Comparison of ENCODE assay signal across 18 cellular contexts in the genomic region with DNA sequence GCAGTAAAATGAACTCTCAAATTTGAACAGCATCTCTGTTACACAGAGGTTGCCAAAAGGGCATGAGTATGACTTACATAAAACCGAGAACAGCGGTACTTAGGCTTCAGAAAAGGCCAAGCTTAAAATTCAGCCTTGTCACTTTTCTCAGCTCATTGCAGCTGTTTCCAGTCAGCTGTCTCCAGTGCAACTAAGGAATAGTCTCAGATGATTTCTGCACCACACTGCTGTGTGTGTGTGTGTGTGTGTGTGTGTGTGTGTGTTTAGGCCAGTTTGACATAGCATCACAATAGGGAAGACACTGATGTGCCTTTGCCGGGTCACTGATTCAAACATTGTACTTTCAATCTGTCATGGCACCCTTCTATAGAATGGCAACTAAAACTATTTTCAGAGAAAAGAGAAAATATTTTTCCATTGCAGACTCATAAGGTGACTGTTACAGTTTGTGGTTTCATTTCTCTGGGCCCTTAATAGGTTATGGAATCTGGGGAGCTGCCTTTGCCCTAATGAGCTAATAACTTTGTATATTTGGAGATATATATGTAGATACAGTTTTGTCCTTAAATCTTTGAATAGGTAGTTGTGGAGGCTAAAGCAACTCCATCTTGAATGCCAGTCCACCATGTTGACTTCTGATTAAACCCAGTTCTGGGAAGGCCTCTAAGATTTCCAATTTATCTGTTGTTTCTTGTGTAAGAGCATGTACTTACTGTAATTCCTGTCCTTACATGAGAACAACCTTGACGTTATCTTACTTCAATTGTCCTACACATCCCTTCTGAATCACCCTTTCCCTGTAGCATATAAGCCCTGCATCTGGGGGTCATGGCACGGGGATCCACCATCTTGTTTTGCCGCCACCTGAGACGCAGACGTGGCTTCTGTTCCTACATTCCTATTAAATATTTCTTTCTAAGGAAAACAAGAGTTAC. TPM values are rescaled to one million over a fixed set of nuclear protein-coding genes. Genes with fewer than 3 reads are reported as not detected.
DNase-seq lines count a peak whose midpoint lies in the region; ATAC-seq and TF ChIP-seq lines count a peak whose summit lies in the region.
"Had no signal": no experiment of that assay in that cellular context is flagged by ENCODE, and none has a peak within 500 bp of the region (broad histone marks: within the 10 kb centered on the region; RNA-seq: fewer than 3 reads in every experiment).

No MANE protein-coding gene starts in this region.

- peak; percentile 54 for ATAC-seq in stimulated activated memory B cell treated with anti-CD40 and anti-IgM and Interleukin-4, amounts not matched to agents 10 μg/mL and 1 μg/mL and 100 μg/mL, for 72 hours
- ATAC-seq in HG03565 (IDR thresholded peaks at IDR 0.05; ENCODE audit: unreplicated experiment) (no peak), HG03097 (IDR thresholded peaks at IDR 0.05; ENCODE audit: low FRiP score, unreplicated experiment) (no peak)
- no peak for ATAC-seq in CD8-positive, alpha-beta T cell
- ATAC-seq: body of pancreas, heart right ventricle, sciatic nerve had no signal

- H2AFZ ChIP-seq in SK-N-SH (ENCODE audit: low read depth) = peak overlapping the region; percentile 15; the same call in 1 of the 2 replicates

- no peaks in the 10 kb centered on the region for H3K9me2 ChIP-seq in SK-N-SH

- TF ChIP-seq CTCF in SK-N-SH (IDR thresholded peaks at IDR 0.05) = no peak
- no peak for TF ChIP-seq CTCF in CD8-positive, alpha-beta T cell (IDR thresholded peaks at IDR 0.05)

- H3K36me3 Mint-ChIP-seq in activated T-cell treated with anti-CD3 and anti-CD28 coated beads, Interleukin-2, amount 50 U/mL, for 24 hours (ENCODE audit: low read depth) = peaks cover 38% of the 10 kb centered on the region
- peaks cover 8% of the 10 kb centered on the region for H3K36me3 Mint-ChIP-seq in stimulated activated memory B cell treated with anti-CD40 and anti-IgM and Interleukin-4, amounts not matched to agents 10 μg/mL and 1 μg/mL and 100 μg/mL, for 72 hours
- H3K36me3 Mint-ChIP-seq in CD8-positive, alpha-beta T cell = peaks cover 20% of the 10 kb centered on the region

- peak overlapping the region in 1 of 2 experiments; percentile 81; a peak in 2 of 4 replicates for H3K27ac ChIP-seq in SK-N-SH (ENCODE audit: low read depth in 2 of 2, low read length in 1 of 2)
- H3K27ac ChIP-seq in CD8-positive, alpha-beta T cell (ENCODE audit: low read depth, low read length) = no peak overlapping the region
- H3K27ac ChIP-seq: body of pancreas, heart right ventricle had no signal

- intact Hi-C loops in CD8-positive, alpha-beta T cell (cut with DNase I, micrococcal nuclease) = loop anchor here (10.0 kb wide), 2 partner anchors 833 to 1357 kb away; no protein-coding TSS in a partner anchor

- no peaks in the 10 kb centered on the region for H3K9me3 Mint-ChIP-seq in activated T-cell treated with anti-CD3 and anti-CD28 coated beads, Interleukin-2, amount 50 U/mL, for 24 hours
- no peaks in the 10 kb centered on the region for H3K9me3 Mint-ChIP-seq in stimulated activated memory B cell treated with anti-CD40 and anti-IgM and Interleukin-4, amounts not matched to agents 10 μg/mL and 1 μg/mL and 100 μg/mL, for 72 hours
- H3K9me3 Mint-ChIP-seq in CD8-positive, alpha-beta T cell = no peaks in the 10 kb centered on the region
- H3K9me3 Mint-ChIP-seq: H9; mesothelial cell of epicardium; T-helper 1 cell treated with Interleukin-12 subunit alpha and Interleukin-12 subunit beta and Interleukin-4 antibody, amounts not matched to agents 30 μg/mL and 1 μg/mL, for 36 hours had no signal

- H3K9me3 ChIP-seq in SK-N-SH = no peaks in the 10 kb centered on the region
- H3K9me3 ChIP-seq in CD8-positive, alpha-beta T cell (ENCODE audit: low read length) = no peaks in the 10 kb centered on the region
- H3K9me3 ChIP-seq: body of pancreas, heart right ventricle had no signal

- peaks cover 18% of the 10 kb centered on the region for H3F3A ChIP-seq in SK-N-SH (replicated peaks; ENCODE audit: insufficient read depth)

- no peak overlapping the region for H3K4me3 Mint-ChIP-seq in activated T-cell treated with anti-CD3 and anti-CD28 coated beads, Interleukin-2, amount 50 U/mL, for 24 hours
- no peak overlapping the region for H3K4me3 Mint-ChIP-seq in stimulated activated memory B cell treated with anti-CD40 and anti-IgM and Interleukin-4, amounts not matched to agents 10 μg/mL and 1 μg/mL and 100 μg/mL, for 72 hours
- H3K4me3 Mint-ChIP-seq in CD8-positive, alpha-beta T cell = no peak overlapping the region
- H3K4me3 Mint-ChIP-seq: H9; mesothelial cell of epicardium; T-helper 1 cell treated with Interleukin-12 subunit alpha and Interleukin-12 subunit beta and Interleukin-4 antibody, amounts not matched to agents 30 μg/mL and 1 μg/mL, for 36 hours had no signal

- no peak for TF ChIP-seq EP300 in SK-N-SH (IDR thresholded peaks at IDR 0.05; ENCODE audit: borderline replicate concordance in 1 of 2, low read depth in 1 of 2, low read length in 1 of 2)

- no peak for TF ChIP-seq RAD21 in SK-N-SH (IDR thresholded peaks at IDR 0.05; ENCODE audit: low read length)

- POLR2A ChIA-PET in SK-N-SH (lab: Yijun Ruan, JAX) = no interaction called here
- POLR2A ChIA-PET in CD8-positive, alpha-beta T cell (lab: Charles Lee) = interaction anchor here (0.6 to 0.7 kb wide), 3 partner anchors 13 to 1473 kb away, joined by 3 read pairs; no protein-coding TSS in a partner anchor

- H3K4me1 Mint-ChIP-seq in activated T-cell treated with anti-CD3 and anti-CD28 coated beads, Interleukin-2, amount 50 U/mL, for 24 hours (ENCODE audit: low read depth) = peaks cover 54% of the 10 kb centered on the region
- peaks cover 37% of the 10 kb centered on the region for H3K4me1 Mint-ChIP-seq in stimulated activated memory B cell treated with anti-CD40 and anti-IgM and Interleukin-4, amounts not matched to agents 10 μg/mL and 1 μg/mL and 100 μg/mL, for 72 hours
- peaks cover 19% of the 10 kb centered on the region for H3K4me1 Mint-ChIP-seq in CD8-positive, alpha-beta T cell (ENCODE audit: low read depth)

- H3K27me3 Mint-ChIP-seq in activated T-cell treated with anti-CD3 and anti-CD28 coated beads, Interleukin-2, amount 50 U/mL, for 24 hours = no peaks in the 10 kb centered on the region
- H3K27me3 Mint-ChIP-seq in stimulated activated memory B cell treated with anti-CD40 and anti-IgM and Interleukin-4, amounts not matched to agents 10 μg/mL and 1 μg/mL and 100 μg/mL, for 72 hours = no peaks in the 10 kb centered on the region
- H3K27me3 Mint-ChIP-seq in CD8-positive, alpha-beta T cell (ENCODE audit: low read depth) = no peaks in the 10 kb centered on the region

- H3K4me2 ChIP-seq in SK-N-SH = peak overlapping the region; percentile 58; the same call in 1 of the 2 replicates

- no peaks in the 10 kb centered on the region for H4K20me1 ChIP-seq in SK-N-SH (ENCODE audit: insufficient read depth)

- no peaks in the 10 kb centered on the region for H3K27me3 ChIP-seq in SK-N-SH (ENCODE audit: insufficient read depth)
- H3K27me3 ChIP-seq in CD8-positive, alpha-beta T cell (ENCODE audit: insufficient read depth, low read length) = no peaks in the 10 kb centered on the region
- H3K27me3 ChIP-seq: body of pancreas, heart right ventricle had no signal

- H3K4me1 ChIP-seq in SK-N-SH (ENCODE audit: control insufficient read depth in 1 of 2, insufficient read depth in 2 of 2, low read depth in 1 of 2, low read length in 1 of 2) = peaks cover 15 to 18% of the 10 kb centered on the region in 2 experiments; a peak in 3 of 4 replicates
- H3K4me1 ChIP-seq in CD8-positive, alpha-beta T cell (ENCODE audit: insufficient read depth, low read length) = peaks cover 10% of the 10 kb centered on the region

- CTCF ChIA-PET in SK-N-SH (lab: Yijun Ruan, JAX) = interaction anchor here (0.9 to 3.2 kb wide), 4 partner anchors 10 to 271 kb away, joined by 3 to 23 read pairs (median 4); no protein-coding TSS in a partner anchor
- CTCF ChIA-PET in CD8-positive, alpha-beta T cell (lab: Charles Lee) = interaction anchor here (1.4 to 1.5 kb wide), 2 partner anchors 11 to 12 kb away, joined by 3 to 5 read pairs; no protein-coding TSS in a partner anchor

- no peak for DNase-seq in activated T-cell treated with anti-CD3 and anti-CD28 coated beads, Interleukin-2, amount 50 U/mL, for 24 hours
- DNase-seq in activated T-cell treated with anti-CD3 and anti-CD28 coated beads for 4 hours = no peak
- no peak for DNase-seq in SK-N-SH
- peak; percentile 14 for DNase-seq in fibroblast of gingiva (ENCODE audit: low read depth)
- DNase-seq in CD8-positive, alpha-beta T cell = no peak
- DNase-seq: activated effector memory CD4-positive, alpha-beta T cell treated with anti-CD3 and anti-CD28 coated beads, Interleukin-2, amount 50 U/mL, for 16 hours; body of pancreas; H9; heart right ventricle; NCI-H1092; NK-92 treated with Interleukin-12 subunit alpha and Interleukin-12 subunit beta, amount 100 ng/mL, for 24 hours; stimulated activated CD4-positive, alpha-beta T cell treated with anti-CD3 and anti-CD28 coated beads, Interleukin-4, amount 100 ng/mL, for 4 hours had no signal

- H3K36me3 ChIP-seq in SK-N-SH (replicated peaks in 1 of 2; ENCODE audit: control insufficient read depth in 1 of 2, insufficient read depth in 2 of 2, low read length in 1 of 2) = peaks cover 4 to 10% of the 10 kb centered on the region in 2 experiments
- no peaks in the 10 kb centered on the region for H3K36me3 ChIP-seq in CD8-positive, alpha-beta T cell (ENCODE audit: insufficient read depth, low read length)

- H3K9ac ChIP-seq in SK-N-SH = no peak overlapping the region

- 98% methylated on average over 8 of the region's 8 CpGs for WGBS in SK-N-SH (ENCODE audit: low lambda C conversion rate)

- peaks cover 66% of the 10 kb centered on the region for H3K79me2 ChIP-seq in SK-N-SH (ENCODE audit: insufficient read depth)

- no peak overlapping the region for H3K4me3 ChIP-seq in SK-N-SH (ENCODE audit: low read depth in 2 of 2, low read length in 1 of 2)
- H3K4me3 ChIP-seq in CD8-positive, alpha-beta T cell (ENCODE audit: low read depth, low read length) = no peak overlapping the region
- H3K4me3 ChIP-seq: body of pancreas, heart right ventricle had no signal

- peak overlapping the region; percentile 38 for H3K27ac Mint-ChIP-seq in activated T-cell treated with anti-CD3 and anti-CD28 coated beads, Interleukin-2, amount 50 U/mL, for 24 hours
- H3K27ac Mint-ChIP-seq in stimulated activated memory B cell treated with anti-CD40 and anti-IgM and Interleukin-4, amounts not matched to agents 10 μg/mL and 1 μg/mL and 100 μg/mL, for 72 hours = peak overlapping the region; percentile 31
- no peak overlapping the region for H3K27ac Mint-ChIP-seq in CD8-positive, alpha-beta T cell
- H3K27ac Mint-ChIP-seq: mesothelial cell of epicardium; T-helper 1 cell treated with Interleukin-12 subunit alpha and Interleukin-12 subunit beta and Interleukin-4 antibody, amounts not matched to agents 30 μg/mL and 1 μg/mL, for 36 hours had no signal

RNA-seq across cellular contexts. Expression of a gene that starts 4.5 kb away (rescaled TPM):
- 0.95 and 1.3 TPM in 2 replicates for polyA plus RNA-seq in SK-N-SH (2012; rRNA removed)
- 0.93 and 0.98 TPM in 2 replicates for polyA plus RNA-seq in SK-N-SH (2012; cell fraction: cytosol; rRNA removed)
- 1.6 and 3.2 TPM in 2 replicates for polyA plus RNA-seq in SK-N-SH (2012; cell fraction: nucleus; rRNA removed)
- under 1 TPM; 0.44 to 0.65 TPM for total RNA-seq in CD8-positive, alpha-beta T cell

RNA-seq across cellular contexts. Expression of a gene that starts 16.8 kb away (rescaled TPM):
- 32.0 and 37.0 TPM in 2 replicates for polyA plus RNA-seq in SK-N-SH (2012; rRNA removed)
- 34.4 and 35.7 TPM in 2 replicates for polyA plus RNA-seq in SK-N-SH (2012; cell fraction: cytosol; rRNA removed)
- 34.2 and 34.9 TPM in 2 replicates for polyA plus RNA-seq in SK-N-SH (2012; cell fraction: nucleus; rRNA removed)
- total RNA-seq in CD8-positive, alpha-beta T cell = 1 to 10 TPM; 6.9 to 7.1 TPM
